Comparison of ENCODE assay signal across 11 cellular contexts in the genomic region with DNA sequence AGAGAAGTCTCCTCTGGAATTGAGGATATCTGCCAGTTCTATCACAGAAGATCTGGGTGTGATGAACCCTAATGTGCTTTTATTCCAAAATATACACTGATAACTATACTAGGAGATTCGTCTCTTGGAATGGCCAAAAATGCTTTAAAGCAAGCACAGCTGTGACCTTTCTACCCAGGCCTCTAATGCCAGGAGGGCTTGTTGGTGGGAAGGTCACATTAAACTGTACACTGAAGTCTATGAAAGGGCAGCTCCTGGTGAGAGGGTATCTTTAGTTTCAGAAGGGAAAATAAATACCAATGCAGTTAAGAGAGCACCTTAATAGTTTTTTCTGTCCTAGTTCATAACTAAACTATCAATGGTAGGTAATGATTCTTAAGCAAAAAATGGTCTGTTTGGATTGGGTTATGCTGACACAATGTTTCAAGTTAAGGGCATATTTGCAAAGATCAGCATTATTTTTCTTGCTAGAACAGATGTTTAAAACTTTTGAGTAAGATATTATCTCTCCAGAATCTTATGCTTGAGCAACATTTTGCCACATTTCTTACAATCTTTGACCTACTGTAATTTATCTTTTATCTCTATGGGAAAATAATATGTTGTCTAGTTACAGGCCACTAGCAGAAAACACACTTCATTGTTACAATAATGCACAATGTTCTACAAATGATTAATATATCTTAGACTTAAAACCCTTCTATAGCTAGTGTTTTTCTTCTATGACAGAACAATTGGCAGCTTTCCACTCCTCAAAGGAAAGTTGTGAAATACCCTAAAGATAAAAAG. TPM values are rescaled to one million over a fixed set of nuclear protein-coding genes. Genes with fewer than 3 reads are reported as not detected.
A peak's percentile ranks its signal among the peaks of the same experiment; 100 is the strongest.
DNase-seq lines count a peak whose midpoint lies in the region; ATAC-seq, FAIRE-seq and TF ChIP-seq lines count a peak whose summit lies in the region.
"Had no signal": no experiment of that assay in that cellular context is flagged by ENCODE, and none has a peak within 500 bp of the region (broad histone marks: within the 10 kb centered on the region; RNA-seq: fewer than 3 reads in every experiment).

No MANE protein-coding gene starts in this region.

- H3K4me2 ChIP-seq in KMS-11 (peak overlapping the region; percentile 40), astrocyte (ENCODE audit: low read length) (no peak overlapping the region)

- H3K36me3 Mint-ChIP-seq in astrocyte (ENCODE audit: low read depth, unreplicated experiment) (peaks cover 30% of the 10 kb centered on the region), T-cell (peaks cover 7% of the 10 kb centered on the region)

- H3K4me3 ChIP-seq in KMS-11 (IDR thresholded peaks at IDR 0.05; ENCODE audit: insufficient read depth, low read depth, low read length): no peak overlapping the region
- H3K4me3 ChIP-seq in astrocyte (ENCODE audit: insufficient read depth, low read depth, low read length): no peak overlapping the region
- H3K4me3 ChIP-seq in fibroblast of the aortic adventitia (ENCODE audit: low read depth, low read length): no peak overlapping the region
- H3K4me3 ChIP-seq in SJCRH30: no peak overlapping the region

- no peak overlapping the region for H2AFZ ChIP-seq in KMS-11 (ENCODE audit: low read depth)
- no peak overlapping the region for H2AFZ ChIP-seq in astrocyte (ENCODE audit: low read depth, low read length)

- DNase-seq in astrocyte (ENCODE audit: low read depth): peak; percentile 78
- DNase-seq in fibroblast of the aortic adventitia (ENCODE audit: low read depth): peak; percentile 87
- DNase-seq in renal cortical epithelial cell (ENCODE audit: low read depth): peak; percentile 47
- DNase-seq in SJCRH30: no peak
- DNase-seq in T-cell: no peak
- DNase-seq: CD4-positive, CD25-positive, alpha-beta regulatory T cell; effector CD8-positive, alpha-beta T cell had no signal

- H3K9me3 ChIP-seq in astrocyte (ENCODE audit: insufficient read depth, low read depth, low read length) (no peaks in the 10 kb centered on the region), SJCRH30 (replicated peaks) (0 out of 2 replicates have a peak, but pooled peaks cover 4% of the 10 kb centered on the region)

- H3K27ac ChIP-seq in KMS-11 (no peak overlapping the region), astrocyte (ENCODE audit: low read depth, low read length) (no peak overlapping the region), SJCRH30 (no peak overlapping the region)

- CTCF ChIA-PET in T-cell (lab: Charles Lee): interaction anchor here (0.5 to 1.1 kb wide), 2 partner anchors 46 to 115 kb away, joined by 3 to 4 read pairs; no protein-coding TSS in a partner anchor

- TF ChIP-seq CTCF in KMS-11 (conservative IDR thresholded peaks at IDR 0.05; ENCODE audit: low read depth, low read length) (no peak), astrocyte (IDR thresholded peaks at IDR 0.05; ENCODE audit: insufficient read depth, low read depth, low read length) (no peak), fibroblast of the aortic adventitia (IDR thresholded peaks at IDR 0.05; ENCODE audit: insufficient read depth, low read length) (no peak)

- H3K4me1 ChIP-seq in KMS-11 (ENCODE audit: low read depth, poor library complexity, severe bottlenecking) (peaks cover 22% of the 10 kb centered on the region), astrocyte (ENCODE audit: insufficient read depth, low read length) (peaks cover 30% of the 10 kb centered on the region), SJCRH30 (peaks cover 10% of the 10 kb centered on the region)

- H3K27me3 ChIP-seq in KMS-11 (ENCODE audit: insufficient read depth, low read depth) (no peaks in the 10 kb centered on the region), astrocyte (ENCODE audit: insufficient read depth, low read length) (no peaks in the 10 kb centered on the region), SJCRH30 (no peaks in the 10 kb centered on the region)

- H3K4me3 Mint-ChIP-seq in astrocyte (ENCODE audit: unreplicated experiment): no peak overlapping the region
- H3K4me3 Mint-ChIP-seq in T-cell: no peak overlapping the region
- H3K4me3 Mint-ChIP-seq: CD4-positive, CD25-positive, alpha-beta regulatory T cell had no signal

- peak; percentile 20 for FAIRE-seq in astrocyte (lab: Jason Lieb, UNC)
- FAIRE-seq: RCC 7860 had no signal

- no peak overlapping the region for H3K9ac ChIP-seq in KMS-11
- H3K9ac ChIP-seq in astrocyte (ENCODE audit: low read length): no peak overlapping the region

- H3K4me1 Mint-ChIP-seq in astrocyte (ENCODE audit: low read depth, unreplicated experiment) (peaks cover 46% of the 10 kb centered on the region), T-cell (no peaks in the 10 kb centered on the region)

- ATAC-seq in HG03280 (IDR thresholded peaks at IDR 0.05; ENCODE audit: unreplicated experiment): no peak
- no peak for ATAC-seq in GM21528 (IDR thresholded peaks at IDR 0.05; ENCODE audit: low FRiP score, unreplicated experiment)
- ATAC-seq in T-cell (replicated peaks in 1 of 4): no peak

- POLR2A ChIA-PET in T-cell (lab: Charles Lee): interaction anchor here in 1 of 2 donors (0.6 kb wide), 1 partner anchor 98 kb away, joined by 3 read pairs; no protein-coding TSS in a partner anchor

- H3K27ac Mint-ChIP-seq in astrocyte (ENCODE audit: unreplicated experiment): peak overlapping the region; percentile 22
- H3K27ac Mint-ChIP-seq in T-cell: no peak overlapping the region
- H3K27ac Mint-ChIP-seq: CD4-positive, CD25-positive, alpha-beta regulatory T cell had no signal

- H4K20me1 ChIP-seq in KMS-11 (ENCODE audit: insufficient read depth) (0 out of 2 replicates have a peak, but pooled peaks cover 3% of the 10 kb centered on the region), astrocyte (ENCODE audit: insufficient read depth, low read length) (peaks cover 56% of the 10 kb centered on the region)

- H3K9me3 Mint-ChIP-seq in astrocyte (ENCODE audit: unreplicated experiment): peaks cover 7% of the 10 kb centered on the region
- H3K9me3 Mint-ChIP-seq in T-cell: peaks cover 0 to 6% (median 0%) of the 10 kb centered on the region in 3 donors

- no peaks in the 10 kb centered on the region for H3K27me3 Mint-ChIP-seq in astrocyte (ENCODE audit: low read depth, unreplicated experiment)
- no peaks in the 10 kb centered on the region for H3K27me3 Mint-ChIP-seq in T-cell
- H3K27me3 Mint-ChIP-seq: CD4-positive, CD25-positive, alpha-beta regulatory T cell had no signal

- no peaks in the 10 kb centered on the region for H3K36me3 ChIP-seq in KMS-11 (ENCODE audit: insufficient read depth)
- H3K36me3 ChIP-seq in astrocyte (ENCODE audit: insufficient read depth, low read length): peaks cover 5% of the 10 kb centered on the region
- no peaks in the 10 kb centered on the region for H3K36me3 ChIP-seq in SJCRH30

- no peaks in the 10 kb centered on the region for H3K79me2 ChIP-seq in KMS-11 (ENCODE audit: insufficient read depth, low read depth)
- peaks cover 45% of the 10 kb centered on the region for H3K79me2 ChIP-seq in astrocyte (ENCODE audit: insufficient read depth, low read length)

RNA-seq across cellular contexts. Expression of a gene that starts 59.6 kb away (rescaled TPM):
- total RNA-seq in astrocyte: 187 and 188 TPM in 2 replicates
- total RNA-seq in fibroblast of the aortic adventitia (ENCODE audit: low replicate concordance): 30.1 and 149 TPM in 2 replicates
- 42.5 and 62.1 TPM in 2 replicates for total RNA-seq in renal cortical epithelial cell
- total RNA-seq in SJCRH30 (2014; rRNA removed; shearing (Covaris generic)): 23.6 and 25.9 TPM in 2 replicates
- total RNA-seq in T-cell: 10 to 100 TPM; 17.0 to 32.3 (median 21.7) TPM

Comparison
In these comparisons a context has a peak if more than half of its experiments do, and no peak if none do; other contexts are left out.
1. DNase-seq: peak in astrocyte (single experiment), fibroblast of the aortic adventitia (single experiment) and renal cortical epithelial cell (single experiment); none in SJCRH30 (0 of 2) and T-cell (0 of 34).